ENCODE assay signal across 8 cellular contexts in genomic region chr2:27123302-27124150, GRCh38. TPM values are rescaled to one million over a fixed set of nuclear protein-coding genes. Genes with fewer than 3 reads are reported as not detected.
A peak's percentile ranks its signal among the peaks of the same experiment; 100 is the strongest.
DNase-seq lines count a peak whose midpoint lies in the region; ATAC-seq and TF ChIP-seq lines count a peak whose summit lies in the region.

ABHD1 (plus strand) TSS chr2:27123815; CDS start chr2:27123949, 134 bp downstream.

- WGBS in SK-N-SH (ENCODE audit: low lambda C conversion rate), result 8% methylated on average over 27 of the region's 47 CpGs
- WGBS in upper lobe of left lung, 2 donors, result 9 to 30% methylated on average over 2 to 40 of the region's 47 CpGs

- CTCF ChIA-PET in SK-N-SH (lab: Yijun Ruan, JAX), result interaction anchor here (0.7 to 2.5 kb wide), 18 partner anchors 8 to 235 kb away, joined by 3 to 20 read pairs (median 4); partner anchors contain the start of genes KHK and PREB

- peak; percentile 86 to 87 for ATAC-seq in activated naive CD4-positive, alpha-beta T cell treated with anti-CD3 and anti-CD28 coated beads, Interleukin-2, amount 50 U/mL, for 72 hours
- ATAC-seq in upper lobe of left lung (ENCODE audit: low FRiP score in 2 of 2), result peak; percentile 80 to 89
- no peak for ATAC-seq in HG03159 (IDR thresholded peaks at IDR 0.05; ENCODE audit: unreplicated experiment)

- peak within 1 kb of the TSS in 1 of 2 experiments; percentile 64; a peak in 1 of 4 replicates for H3K27ac ChIP-seq in SK-N-SH (ENCODE audit: low read depth in 2 of 2, low read length in 1 of 2)
- peak within 1 kb of the TSS; percentile 22 for H3K27ac ChIP-seq in parathyroid adenoma
- H3K27ac ChIP-seq in upper lobe of left lung, result peak within 1 kb of the TSS; percentile 35 to 76 (median 72)

- H3K4me3 ChIP-seq in HFF-Myc (replicated peaks; ENCODE audit: low read depth, low read length) (peak within 1 kb of the TSS; percentile 39), SK-N-SH (ENCODE audit: low read depth in 2 of 2, low read length in 1 of 2) (peak within 1 kb of the TSS; percentile 54 to 59), parathyroid adenoma (ENCODE audit: low read depth, low read length) (peak within 1 kb of the TSS; percentile 63), upper lobe of left lung (peak within 1 kb of the TSS; percentile 52 to 71 (median 70))

- intact Hi-C loops in cardiac septum (cut with DNase I), result no loop called here

- TF ChIP-seq CTCF in HFF-Myc (IDR thresholded peaks at IDR 0.05; ENCODE audit: low read depth, low read length, missing control alignments), result no peak
- TF ChIP-seq CTCF in SK-N-SH (IDR thresholded peaks at IDR 0.05), result no peak
- no peak for TF ChIP-seq CTCF in parathyroid adenoma (IDR thresholded peaks at IDR 0.05)
- TF ChIP-seq CTCF in upper lobe of left lung (IDR thresholded peaks at IDR 0.05), result no peak

- no peaks in the 10 kb centered on the region for H3K9me3 Mint-ChIP-seq in activated naive CD4-positive, alpha-beta T cell treated with anti-CD3 and anti-CD28 coated beads, Interleukin-2, amount 50 U/mL, for 72 hours

- peak within 1 kb of the TSS; percentile 30 to 51 for H3K27ac Mint-ChIP-seq in activated naive CD4-positive, alpha-beta T cell treated with anti-CD3 and anti-CD28 coated beads, Interleukin-2, amount 50 U/mL, for 72 hours

- DNase-seq in AML-193 (lab: John Stamatoyannopoulos, UW), result peak; percentile 64 to 72
- no peak for DNase-seq in HFF-Myc (ENCODE audit: extremely low read depth, low read depth)
- peak; percentile 94 for DNase-seq in SK-N-SH
- DNase-seq in activated naive CD4-positive, alpha-beta T cell treated with anti-CD3 and anti-CD28 coated beads, Interleukin-2, amount 50 U/mL, for 72 hours (ENCODE audit: low spot score in 2 of 2), result peak in 1 of 2 donors; percentile 67
- DNase-seq in cardiac septum (ENCODE audit: low spot score), result peak; percentile 90
- DNase-seq in upper lobe of left lung, result peak; percentile 83 to 95

- no peaks in the 10 kb centered on the region for H3K9me2 ChIP-seq in SK-N-SH

- peak within 1 kb of the TSS; percentile 94 for H2AFZ ChIP-seq in SK-N-SH (ENCODE audit: low read depth)
- peak within 1 kb of the TSS; percentile 95 for H2AFZ ChIP-seq in parathyroid adenoma

- H3K9me3 ChIP-seq in SK-N-SH, result no peaks in the 10 kb centered on the region
- no peaks in the 10 kb centered on the region for H3K9me3 ChIP-seq in parathyroid adenoma (ENCODE audit: control insufficient read depth, low read length)
- no peaks in the 10 kb centered on the region for H3K9me3 ChIP-seq in upper lobe of left lung

- H3K27me3 ChIP-seq in SK-N-SH (ENCODE audit: insufficient read depth), result no peaks in the 10 kb centered on the region
- no peaks in the 10 kb centered on the region for H3K27me3 ChIP-seq in parathyroid adenoma (ENCODE audit: control insufficient read depth, insufficient read depth, low read length)
- peaks cover 0 to 8% (median 4%) of the 10 kb centered on the region in 4 donors for H3K27me3 ChIP-seq in upper lobe of left lung

- H3K9ac ChIP-seq in SK-N-SH (no peak within 1 kb of the TSS), parathyroid adenoma (peak within 1 kb of the TSS; percentile 29)

- H3K79me2 ChIP-seq in SK-N-SH (ENCODE audit: insufficient read depth), result no peaks in the 10 kb centered on the region
- H3K79me2 ChIP-seq in parathyroid adenoma, result no peaks in the 10 kb centered on the region

- no peak for TF ChIP-seq RAD21 in SK-N-SH (IDR thresholded peaks at IDR 0.05; ENCODE audit: low read length)

- peak within 1 kb of the TSS; percentile 59 for H3K4me2 ChIP-seq in SK-N-SH
- H3K4me2 ChIP-seq in parathyroid adenoma (ENCODE audit: low read length), result peak within 1 kb of the TSS; percentile 82

- POLR2A ChIA-PET in SK-N-SH (lab: Yijun Ruan, JAX), result interaction anchor here (0.6 to 2.1 kb wide), 7 partner anchors 10 to 51 kb away, joined by 3 to 18 read pairs (median 5); partner anchors contain the start of genes KHK, OST4 and PREB

- H3K4me1 ChIP-seq in SK-N-SH (ENCODE audit: control insufficient read depth in 1 of 2, insufficient read depth in 2 of 2, low read depth in 1 of 2, low read length in 1 of 2), result peaks cover 0 to 18% of the 10 kb centered on the region in 2 experiments; a peak in 1 of 4 replicates
- H3K4me1 ChIP-seq in parathyroid adenoma, result no peaks in the 10 kb centered on the region
- peaks cover 10 to 24% (median 15%) of the 10 kb centered on the region in 4 donors for H3K4me1 ChIP-seq in upper lobe of left lung

- peaks cover 0 to 6% of the 10 kb centered on the region in 2 donors for H3K36me3 Mint-ChIP-seq in activated naive CD4-positive, alpha-beta T cell treated with anti-CD3 and anti-CD28 coated beads, Interleukin-2, amount 50 U/mL, for 72 hours

- TF ChIP-seq POLR2A in upper lobe of left lung (IDR thresholded peaks at IDR 0.05), result peak in 1 of 4 donors; percentile 51

- TF ChIP-seq EP300 in SK-N-SH (IDR thresholded peaks at IDR 0.05; ENCODE audit: borderline replicate concordance in 1 of 2, low read depth in 1 of 2, low read length in 1 of 2), result no peak
- TF ChIP-seq EP300 in upper lobe of left lung (IDR thresholded peaks at IDR 0.05), result no peak

- peaks cover 3% of the 10 kb centered on the region for H3F3A ChIP-seq in SK-N-SH (replicated peaks; ENCODE audit: insufficient read depth)

- no peaks in the 10 kb centered on the region for H4K20me1 ChIP-seq in SK-N-SH (ENCODE audit: insufficient read depth)

- H3K36me3 ChIP-seq in SK-N-SH (replicated peaks in 1 of 2; ENCODE audit: control insufficient read depth in 1 of 2, insufficient read depth in 2 of 2, low read length in 1 of 2) (no peaks in the 10 kb centered on the region), parathyroid adenoma (ENCODE audit: control insufficient read depth, insufficient read depth, low read length) (no peaks in the 10 kb centered on the region), upper lobe of left lung (no peaks in the 10 kb centered on the region)

TF ChIP-seq in SK-N-SH, 30 proteins besides CTCF, POLR2A, EP300 and RAD21:
- TF ChIP-seq, protein P1, sequence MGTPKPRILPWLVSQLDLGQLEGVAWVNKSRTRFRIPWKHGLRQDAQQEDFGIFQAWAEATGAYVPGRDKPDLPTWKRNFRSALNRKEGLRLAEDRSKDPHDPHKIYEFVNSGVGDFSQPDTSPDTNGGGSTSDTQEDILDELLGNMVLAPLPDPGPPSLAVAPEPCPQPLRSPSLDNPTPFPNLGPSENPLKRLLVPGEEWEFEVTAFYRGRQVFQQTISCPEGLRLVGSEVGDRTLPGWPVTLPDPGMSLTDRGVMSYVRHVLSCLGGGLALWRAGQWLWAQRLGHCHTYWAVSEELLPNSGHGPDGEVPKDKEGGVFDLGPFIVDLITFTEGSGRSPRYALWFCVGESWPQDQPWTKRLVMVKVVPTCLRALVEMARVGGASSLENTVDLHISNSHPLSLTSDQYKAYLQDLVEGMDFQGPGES (IDR thresholded peaks at IDR 0.05; ENCODE audit: low read depth, low read length), result no peak
- TF ChIP-seq TAF1 (IDR thresholded peaks at IDR 0.05; ENCODE audit: borderline replicate concordance, low read depth, low read length) (peak; percentile 3; the same call in 1 of the 2 replicates), MXI1 (IDR thresholded peaks at IDR 0.05; ENCODE audit: low read depth, low read length) (peak; percentile 91), POLR2AphosphoS5 (IDR thresholded peaks at IDR 0.05; ENCODE audit: low read depth, low read length) (peak; percentile 53), MAX (IDR thresholded peaks at IDR 0.05; ENCODE audit: low read depth) (no peak), YY1 (IDR thresholded peaks at IDR 0.05; ENCODE audit: low read depth) (peak; percentile 91), NRF1 (IDR thresholded peaks at IDR 0.05; ENCODE audit: low read depth, low read length) (peak; percentile 34), GABPA (IDR thresholded peaks at IDR 0.05; ENCODE audit: low read depth) (no peak)

RNA-seq across cellular contexts. Expression of gene ABHD1, which starts in this region (rescaled TPM):
- 3.3 and 4.1 TPM in 2 replicates for polyA plus RNA-seq in SK-N-SH (2012; rRNA removed)
- polyA plus RNA-seq in SK-N-SH (2012; cell fraction: cytosol; rRNA removed), result 1.1 and 1.4 TPM in 2 replicates
- 7.7 and 8.6 TPM in 2 replicates for polyA plus RNA-seq in SK-N-SH (2012; cell fraction: nucleus; rRNA removed)
- total RNA-seq in activated naive CD4-positive, alpha-beta T cell treated with anti-CD3 and anti-CD28 coated beads, Interleukin-2, amount 50 U/mL, for 72 hours, result under 1 TPM; 0.43 to 0.56 TPM
- total RNA-seq in cardiac septum (1.1 TPM), upper lobe of left lung (under 1 TPM in 3 of 6 donors, not detected in 3; 0.10 to 0.30 (median 0.11) TPM)

Comparison
In these comparisons a context has a peak if more than half of its experiments do, and no peak if none do; other contexts are left out.
1. Peak in ATAC-seq in activated naive CD4-positive, alpha-beta T cell treated with anti-CD3 and anti-CD28 coated beads, Interleukin-2, amount 50 U/mL, for 72 hours; RNA of the gene not detected or under 1 TPM.
2. Peak in DNase-seq, ATAC-seq, H3K4me3 ChIP-seq and H3K27ac ChIP-seq in upper lobe of left lung; RNA of the gene not detected or under 1 TPM.